In genomic region chr2:215434447-215435260, GRCh38 we compare ENCODE assay signal across 9 cellular contexts. TPM values are rescaled to one million over a fixed set of nuclear protein-coding genes. Genes with fewer than 3 reads are reported as not detected.
DNase-seq lines count a peak whose midpoint lies in the region; ATAC-seq, FAIRE-seq and TF ChIP-seq lines count a peak whose summit lies in the region.
"Had no signal": no experiment of that assay in that cellular context is flagged by ENCODE, and none has a peak within 500 bp of the region (broad histone marks: within the 10 kb centered on the region; RNA-seq: fewer than 3 reads in every experiment).

No MANE protein-coding gene starts in this region.

- no peaks in the 10 kb centered on the region for H3K9me3 Mint-ChIP-seq in chondrocyte (ENCODE audit: low read depth)

- H3K4me3 ChIP-seq in A549 (peak overlapping the region; percentile 69), HUES48 (ENCODE audit: low read depth, low read length) (peak overlapping the region; percentile 97), mucosa of rectum (ENCODE audit: low read length in 2 of 2) (peak overlapping the region; percentile 69 to 70)

- peak overlapping the region; percentile 85 for H3K4me2 ChIP-seq in A549

- 46% methylated on average over 10 of the region's 10 CpGs for WGBS in A549 (ENCODE audit: missing lambda C conversion rate)

- peaks cover 56% of the 10 kb centered on the region for H3K36me3 Mint-ChIP-seq in chondrocyte (ENCODE audit: low read depth)

- H3K27ac ChIP-seq in A549 (peak overlapping the region; percentile 82 to 92), HUES48 (ENCODE audit: low read depth, low read length) (peak overlapping the region; percentile 77), mucosa of rectum (ENCODE audit: low read depth in 2 of 2, low read length in 2 of 2) (peak overlapping the region; percentile 12 to 79)

- TF ChIP-seq CTCF in A549 (IDR thresholded peaks at IDR 0.05) (no peak), chondrocyte (IDR thresholded peaks at IDR 0.05) (no peak), GM10248 (IDR thresholded peaks at IDR 0.05; ENCODE audit: control extremely low read depth, extremely low read depth, low read depth, missing control alignments) (no peak)

- TF ChIP-seq POLR2A in A549 (IDR thresholded peaks at IDR 0.05; ENCODE audit: low read length) = no peak
- TF ChIP-seq POLR2A in erythroblast (IDR thresholded peaks at IDR 0.05; ENCODE audit: low read length) = no peak

- TF ChIP-seq EP300 in A549 (IDR thresholded peaks at IDR 0.05) = no peak

- H3K27ac Mint-ChIP-seq in chondrocyte (ENCODE audit: unreplicated experiment) = peak overlapping the region; percentile 99

- TF ChIP-seq RAD21 in A549 (conservative IDR thresholded peaks at IDR 0.05 in 1 of 2, IDR thresholded peaks at IDR 0.05 in 1 of 2) = no peak

- CTCF ChIA-PET in A549 (lab: Yijun Ruan, JAX) = interaction anchor here (0.8 kb wide), 1 partner anchor 54 kb away, joined by 3 read pairs; no protein-coding TSS in a partner anchor
- CTCF ChIA-PET in GM10248 (lab: Yijun Ruan, JAX) = no interaction called here

- peak overlapping the region; percentile 43; the same call in 1 of the 2 replicates for H3K9ac ChIP-seq in HUES48 (ENCODE audit: low read depth, low read length)
- peak overlapping the region; percentile 12 to 34 for H3K9ac ChIP-seq in mucosa of rectum (ENCODE audit: low read depth in 1 of 2, low read length in 2 of 2)

- H3K4me1 ChIP-seq in A549 = peaks cover 62% of the 10 kb centered on the region
- H3K4me1 ChIP-seq in HUES48 (ENCODE audit: control insufficient read depth, insufficient read depth, low read length) = peaks cover 19% of the 10 kb centered on the region
- peaks cover 4 to 8% of the 10 kb centered on the region in 2 donors for H3K4me1 ChIP-seq in mucosa of rectum (ENCODE audit: control insufficient read depth in 2 of 2, insufficient read depth in 2 of 2, low read length in 2 of 2)

- peak overlapping the region; percentile 84 for H3K4me3 Mint-ChIP-seq in chondrocyte (ENCODE audit: unreplicated experiment)

- H3K4me1 Mint-ChIP-seq in chondrocyte (ENCODE audit: low read depth) = peaks cover 60% of the 10 kb centered on the region

- H3K36me3 ChIP-seq in HUES48 (ENCODE audit: control insufficient read depth, insufficient read depth, low read length) = peaks cover 35% of the 10 kb centered on the region
- no peaks in the 10 kb centered on the region for H3K36me3 ChIP-seq in mucosa of rectum (ENCODE audit: control insufficient read depth in 2 of 2, insufficient read depth in 2 of 2, low read length in 2 of 2)

- POLR2A ChIA-PET in A549 (lab: Yijun Ruan, JAX) (no interaction called here), GM10248 (lab: Yijun Ruan, JAX) (no interaction called here)

- H3K27me3 ChIP-seq in HUES48 (ENCODE audit: control insufficient read depth, insufficient read depth, low read length) (peaks cover 9% of the 10 kb centered on the region; the same call in 1 of the 2 replicates), mucosa of rectum (ENCODE audit: control insufficient read depth in 2 of 2, insufficient read depth in 2 of 2, low read length in 2 of 2) (peaks cover 2 to 13% of the 10 kb centered on the region in 2 donors)

- no peak for DNase-seq in A549 (ENCODE audit: low read depth in 1 of 2, low spot score in 1 of 2)
- no peak for DNase-seq in chondrocyte (ENCODE audit: low spot score)
- no peak for DNase-seq in activated gamma-delta T cell treated with Interleukin-2 at 50 U/mL for 16 hours
- no peak for DNase-seq in erythroblast (lab: John Stamatoyannopoulos, UW)
- DNase-seq in GM10248 (ENCODE audit: extremely low spot score) = no peak
- DNase-seq: NCI-H446 treated with DMSO at 0.1 percent for 48 hours had no signal

- H3K9me3 ChIP-seq in A549 (no peaks in the 10 kb centered on the region), HUES48 (ENCODE audit: control insufficient read depth, insufficient read depth, low read length) (no peaks in the 10 kb centered on the region), mucosa of rectum (ENCODE audit: control insufficient read depth in 2 of 2, low read length in 2 of 2) (no peaks in the 10 kb centered on the region)

- no peaks in the 10 kb centered on the region for H3K27me3 Mint-ChIP-seq in chondrocyte (ENCODE audit: low read depth)

- ATAC-seq in A549 = no peak
- no peak for ATAC-seq in HG03354 (IDR thresholded peaks at IDR 0.05; ENCODE audit: poor library complexity, severe bottlenecking, unreplicated experiment)

- FAIRE-seq in A549 (lab: Jason Lieb, UNC) = no peak

TF ChIP-seq in A549, 52 proteins besides CTCF, POLR2A, EP300 and RAD21:
- TF ChIP-seq HMGXB4 (CRISPR knock-in tag; IDR thresholded peaks at IDR 0.05; ENCODE audit: borderline replicate concordance) (no peak), JUN (IDR thresholded peaks at IDR 0.05) (no peak), CHD2 (IDR thresholded peaks at IDR 0.05; ENCODE audit: low read length, partially characterized antibody) (no peak), HEYL (CRISPR knock-in tag; IDR thresholded peaks at IDR 0.05) (no peak), ZC3H11A (IDR thresholded peaks at IDR 0.05) (no peak)

RNA-seq across cellular contexts. Expression of gene FN1, which starts 1.2 kb away (rescaled TPM):
- polyA plus RNA-seq in A549 (2011; rRNA removed) (500 and 982 TPM in 2 replicates), A549 (2017; fragmentation: RNase III; extraction: RNeasy Plus Mini Kit Qiagen cat#74134 plus additional on column Dnase treatment) (157 to 223 TPM (median 203 TPM) in 3 replicates)
- 90.1 and 100 TPM in 2 replicates for polyA plus RNA-seq in A549 (2012; cell fraction: cytosol; rRNA removed)
- 388 and 415 TPM in 2 replicates for polyA plus RNA-seq in A549 (2012; cell fraction: nucleus; rRNA removed)
- polyA minus RNA-seq in A549 (2011; rRNA and poly(A)+ RNA removed) = 1,062 and 1,397 TPM in 2 replicates
- 30,644 to 36,263 TPM (median 31,288 TPM) in 3 replicates for total RNA-seq in chondrocyte
